ENCODE assay signal across 34 cellular contexts in the genomic region with DNA sequence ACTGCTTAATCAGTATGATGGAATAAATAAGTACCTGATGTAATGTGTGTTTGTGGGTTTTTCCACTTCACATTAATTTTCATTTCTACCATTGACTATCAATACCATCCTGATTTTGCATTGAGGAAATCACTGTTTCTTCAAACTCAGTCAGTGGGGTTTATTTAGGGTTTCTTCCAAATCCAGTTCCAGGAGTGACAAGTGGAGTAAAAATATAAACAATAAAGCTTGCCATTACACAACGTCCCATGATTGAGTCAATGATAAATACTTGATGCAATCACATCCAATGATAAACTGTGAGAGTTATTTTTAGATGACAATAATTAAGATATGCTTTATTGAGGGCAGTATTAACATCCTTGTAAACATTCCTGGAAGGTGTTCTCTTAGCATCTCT.
"Had no signal": no experiment of that assay in that cellular context is flagged by ENCODE, and none has a peak within 500 bp of the region (broad histone marks: within the 10 kb centered on the region; RNA-seq: fewer than 3 reads in every experiment).

No MANE protein-coding gene starts in this region.

- H3K36me3 ChIP-seq: adrenal gland, ascending aorta, brain microvascular endothelial cell, breast epithelium, cardiac muscle cell had no signal

- H3K4me3 ChIP-seq: adrenal gland, ascending aorta, body of pancreas, breast epithelium, cardiac muscle cell had no signal

- FAIRE-seq: astrocyte, bronchial epithelial cell had no signal

- H3K27ac ChIP-seq: adrenal gland, ascending aorta, body of pancreas, brain microvascular endothelial cell, breast epithelium, cardiac muscle cell had no signal

- H3K27me3 ChIP-seq: adrenal gland, ascending aorta, body of pancreas, brain microvascular endothelial cell, breast epithelium, cardiac muscle cell had no signal

- H3K4me1 ChIP-seq: adrenal gland, ascending aorta, body of pancreas, breast epithelium had no signal

- DNase-seq: activated effector memory CD4-positive, alpha-beta T cell treated with anti-CD3 and anti-CD28 coated beads, Interleukin-2, amount 50 U/mL, for 16 hours; activated effector memory CD4-positive, alpha-beta T cell treated with Interleukin-2 at 50 U/mL for 16 hours; activated gamma-delta T cell; activated gamma-delta T cell treated with Interleukin-2 at 50 U/mL for 16 hours; activated naive CD4-positive, alpha-beta T cell; activated naive CD4-positive, alpha-beta T cell treated with anti-CD3 and anti-CD28 coated beads for 36 hours; activated naive CD4-positive, alpha-beta T cell treated with anti-CD3 and anti-CD28 coated beads, Interleukin-2, amount 10 ng/mL, durations not matched to agents 7 days and 5 days; activated naive CD4-positive, alpha-beta T cell treated with anti-CD3 and anti-CD28 coated beads, Interleukin-2, amount 50 U/mL, for 16 hours; activated naive CD4-positive, alpha-beta T cell treated with Interleukin-2 at 50 U/mL for 16 hours; activated naive CD8-positive, alpha-beta T cell treated with anti-CD3 and anti-CD28 coated beads for 36 hours; activated naive CD8-positive, alpha-beta T cell treated with anti-CD3 and anti-CD28 coated beads, Interleukin-2, amount 10 ng/mL, durations not matched to agents 7 days and 5 days; activated naive CD8-positive, alpha-beta T cell treated with anti-CD3 and anti-CD28 coated beads, Interleukin-2, amount 50 U/mL, for 24 hours; activated T-cell treated with anti-CD3 and anti-CD28 coated beads, Interleukin-2, amount 50 U/mL, for 1 hour; activated T-cell treated with anti-CD3 and anti-CD28 coated beads, Interleukin-2, amount 50 U/mL, for 24 hours; activated T-cell treated with anti-CD3 and anti-CD28 coated beads, Interleukin-2, amount 50 U/mL, for 4 hours; activated T-cell treated with anti-CD3 and anti-CD28 coated beads, Interleukin-2, amount 50 U/mL, for 48 hours; activated T-cell treated with anti-CD3 and anti-CD28 coated beads, Interleukin-2, amount 50 U/mL, for 72 hours; adrenal gland; amniotic stem cell; amygdala; anterior cingulate cortex; aorta; body of pancreas; brain microvascular endothelial cell; caudate nucleus; central memory CD4-positive, alpha-beta T cell; cerebellar nuclear complex had no signal

- H3K9me3 ChIP-seq: adrenal gland, ascending aorta, body of pancreas, breast epithelium had no signal

- ATAC-seq: activated naive CD4-positive, alpha-beta T cell treated with anti-CD3 and anti-CD28 coated beads, Interleukin-2, amount 50 U/mL, for 72 hours; activated naive CD8-positive, alpha-beta T cell treated with anti-CD3 and anti-CD28 coated beads, Interleukin-2, amount 50 U/mL, for 24 hours; activated T-cell treated with anti-CD3 and anti-CD28 coated beads, Interleukin-2, amount 50 U/mL, for 4 hours; activated T-cell treated with anti-CD3 and anti-CD28 coated beads, Interleukin-2, amount 50 U/mL, for 72 hours; activated T-helper 17 cell treated with anti-CD3 and anti-CD28 coated beads, Interleukin-2, amount 50 U/mL, for 72 hours; body of pancreas had no signal
